In the genomic region with DNA sequence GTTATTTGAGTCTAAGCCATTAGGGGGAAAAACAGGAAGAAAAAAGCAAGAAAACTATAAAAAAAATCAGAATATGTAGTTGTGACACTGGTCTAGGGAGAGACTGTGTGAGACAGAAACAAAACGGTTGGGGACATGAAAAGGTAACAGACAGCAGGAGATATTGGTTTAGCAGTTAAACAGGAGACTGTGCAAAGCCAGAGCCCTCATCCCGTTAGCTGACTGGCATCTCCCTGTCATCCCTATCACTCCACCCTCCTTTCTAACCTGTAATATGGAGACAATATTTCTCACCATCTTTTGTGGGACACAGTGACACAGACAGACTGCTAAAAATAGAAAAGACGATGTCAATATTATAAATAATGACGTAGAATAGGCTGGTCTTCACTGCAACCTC, we compare ENCODE assay signal across 19 cellular contexts.
A peak's percentile ranks its signal among the peaks of the same experiment; 100 is the strongest.
DNase-seq lines count a peak whose midpoint lies in the region; ATAC-seq, FAIRE-seq and TF ChIP-seq lines count a peak whose summit lies in the region.
"Had no signal": no experiment of that assay in that cellular context is flagged by ENCODE, and none has a peak within 500 bp of the region (broad histone marks: within the 10 kb centered on the region; RNA-seq: fewer than 3 reads in every experiment).

No MANE protein-coding gene starts in this region.

- peaks cover 2 to 9% (median 4%) of the 10 kb centered on the region in 3 donors for H3K27me3 Mint-ChIP-seq in CD14-positive monocyte (ENCODE audit: low read depth in 3 of 3)

- H3K9me1 ChIP-seq in endothelial cell of umbilical vein (replicated peaks; ENCODE audit: control insufficient read depth, extremely low read depth, insufficient read depth, low read length) = no peaks in the 10 kb centered on the region

- no peak overlapping the region for H3K27ac ChIP-seq in endothelial cell of umbilical vein (ENCODE audit: insufficient read depth, low read depth, low read length)
- H3K27ac ChIP-seq: GM23248, neutrophil, SK-N-MC, upper lobe of left lung had no signal

- H3K79me2 ChIP-seq in endothelial cell of umbilical vein (ENCODE audit: control insufficient read depth, insufficient read depth, low read length) = no peaks in the 10 kb centered on the region

- FAIRE-seq in endothelial cell of umbilical vein (lab: Jason Lieb, UNC) (no peak), RCC 7860 (lab: Jason Lieb, UNC) (no peak)
- FAIRE-seq: bronchial epithelial cell, endometrium had no signal

- H2AFZ ChIP-seq in endothelial cell of umbilical vein (ENCODE audit: low read depth, low read length) = peak overlapping the region; percentile 77
- H2AFZ ChIP-seq: GM23248 had no signal

- H3K9me3 ChIP-seq in endothelial cell of umbilical vein (replicated peaks; ENCODE audit: control insufficient read depth, insufficient read depth, low read length) = no peaks in the 10 kb centered on the region
- H3K9me3 ChIP-seq: mucosa of descending colon, neutrophil, upper lobe of left lung had no signal

- H3K4me1 ChIP-seq in endothelial cell of umbilical vein (ENCODE audit: control insufficient read depth, extremely low read depth, insufficient read depth, low read length) = peaks cover 7% of the 10 kb centered on the region
- H3K4me1 ChIP-seq: upper lobe of left lung had no signal

- dilution Hi-C loops in endothelial cell of umbilical vein (cut with MboI; ENCODE audit: extremely low pct_ligation_motif_present, low sequenced_read_pairs) = no loop called here

- intact Hi-C loops in endothelial cell of umbilical vein (cut with micrococcal nuclease) = loop anchor here (1.0 to 5.0 kb wide), 11 partner anchors 65 to 977 kb away; no protein-coding TSS in a partner anchor
- intact Hi-C loops in CD14-positive monocyte (cut with micrococcal nuclease) = loop anchor here (10.0 kb wide), 1 partner anchor 809 kb away; no protein-coding TSS in a partner anchor

- H3K27me3 ChIP-seq in endothelial cell of umbilical vein (ENCODE audit: control insufficient read depth in 2 of 2, insufficient read depth in 2 of 2, low read length in 2 of 2) = no peaks in the 10 kb centered on the region
- H3K27me3 ChIP-seq: neutrophil, upper lobe of left lung had no signal

- DNase-seq in NCI-H1694 (lab: John Stamatoyannopoulos, UW) (peak; percentile 6), NCI-H1694 treated with DMSO at 0.1 percent for 48 hours (lab: John Stamatoyannopoulos, UW) (no peak), NCI-H748 treated with DMSO at 0.1 percent for 48 hours (lab: John Stamatoyannopoulos, UW) (peak; percentile 38), endothelial cell of umbilical vein (ENCODE audit: low read depth, low spot score) (no peak), superior temporal gyrus (ENCODE audit: extremely low spot score) (peak; percentile 13), CD14-positive monocyte (ENCODE audit: low spot score) (no peak), RCC 7860 (ENCODE audit: low spot score) (no peak)
- DNase-seq in activated naive CD4-positive, alpha-beta T cell treated with anti-CD3 and anti-CD28 coated beads, Interleukin-2, amount 50 U/mL, for 72 hours (ENCODE audit: low spot score in 2 of 2) = no peak
- DNase-seq: activated T-cell treated with anti-CD3 and anti-CD28 coated beads, Interleukin-2, amount 50 U/mL, for 1 hour; cortex of kidney had no signal

- no peaks in the 10 kb centered on the region for H3K36me3 ChIP-seq in endothelial cell of umbilical vein (ENCODE audit: control insufficient read depth in 2 of 2, extremely low read depth in 1 of 2, insufficient read depth in 2 of 2, low read length in 2 of 2)
- H3K36me3 ChIP-seq: neutrophil, upper lobe of left lung had no signal

- no peak overlapping the region for H3K4me3 Mint-ChIP-seq in CD14-positive monocyte
- H3K4me3 Mint-ChIP-seq: activated CD8-positive, alpha-beta T cell treated with anti-CD3 and anti-CD28 coated beads, Interleukin-2, amount 10 ng/mL, durations not matched to agents 7 days and 5 days had no signal

- H3K36me3 Mint-ChIP-seq in CD14-positive monocyte = no peaks in the 10 kb centered on the region
- H3K36me3 Mint-ChIP-seq in activated naive CD4-positive, alpha-beta T cell treated with anti-CD3 and anti-CD28 coated beads, Interleukin-2, amount 50 U/mL, for 72 hours = no peaks in the 10 kb centered on the region
- H3K36me3 Mint-ChIP-seq: immature natural killer cell had no signal

- CTCF ChIA-PET in endothelial cell of umbilical vein (lab: Charles Lee) = interaction anchor here (0.6 to 5.2 kb wide), 37 partner anchors 8 to 1762 kb away, joined by 3 to 131 read pairs (median 4); no protein-coding TSS in a partner anchor

- no peaks in the 10 kb centered on the region for H4K20me1 ChIP-seq in endothelial cell of umbilical vein (replicated peaks; ENCODE audit: control insufficient read depth, extremely low read depth, insufficient read depth, low read length)

- no peak overlapping the region for H3K4me2 ChIP-seq in endothelial cell of umbilical vein (ENCODE audit: insufficient read depth, low read length)

- no peak for ATAC-seq in activated naive CD4-positive, alpha-beta T cell treated with anti-CD3 and anti-CD28 coated beads, Interleukin-2, amount 50 U/mL, for 72 hours
- ATAC-seq: activated CD8-positive, alpha-beta T cell treated with anti-CD3 and anti-CD28 coated beads, Interleukin-2, amount 10 ng/mL, durations not matched to agents 7 days and 5 days had no signal

- TF ChIP-seq POLR2A in endothelial cell of umbilical vein (IDR thresholded peaks at IDR 0.05; ENCODE audit: low read depth, low read length) = no peak

- H3K4me3 ChIP-seq in endothelial cell of umbilical vein (replicated peaks in 1 of 3; ENCODE audit: insufficient read depth in 1 of 3, low read depth in 1 of 3, low read length in 3 of 3) = no peak overlapping the region
- H3K4me3 ChIP-seq: GM23248, mucosa of descending colon, SK-N-MC, upper lobe of left lung had no signal

- H3K9ac ChIP-seq in endothelial cell of umbilical vein (replicated peaks; ENCODE audit: extremely low read depth, insufficient read depth, low read length) = no peak overlapping the region
- H3K9ac ChIP-seq: GM23248 had no signal

- TF ChIP-seq CTCF in endothelial cell of umbilical vein (IDR thresholded peaks at IDR 0.05; ENCODE audit: extremely low read depth in 1 of 2, insufficient read depth in 1 of 2, low read depth in 1 of 2, low read length in 2 of 2) = no peak
- TF ChIP-seq CTCF in CD14-positive monocyte (IDR thresholded peaks at IDR 0.05) = no peak

- peaks cover 2% of the 10 kb centered on the region for H3K4me1 Mint-ChIP-seq in CD14-positive monocyte

- H3K27ac Mint-ChIP-seq in CD14-positive monocyte = no peak overlapping the region
- H3K27ac Mint-ChIP-seq in activated naive CD4-positive, alpha-beta T cell treated with anti-CD3 and anti-CD28 coated beads, Interleukin-2, amount 50 U/mL, for 72 hours = no peak overlapping the region
- H3K27ac Mint-ChIP-seq: activated CD8-positive, alpha-beta T cell treated with anti-CD3 and anti-CD28 coated beads, Interleukin-2, amount 10 ng/mL, durations not matched to agents 7 days and 5 days had no signal

- POLR2A ChIA-PET in endothelial cell of umbilical vein (lab: Charles Lee) = interaction anchor here (0.6 to 1.0 kb wide), 3 partner anchors 63 to 808 kb away, joined by 3 to 5 read pairs (median 4); no protein-coding TSS in a partner anchor

- H3K9me3 Mint-ChIP-seq in CD14-positive monocyte = no peaks in the 10 kb centered on the region
- no peaks in the 10 kb centered on the region for H3K9me3 Mint-ChIP-seq in activated naive CD4-positive, alpha-beta T cell treated with anti-CD3 and anti-CD28 coated beads, Interleukin-2, amount 50 U/mL, for 72 hours
- H3K9me3 Mint-ChIP-seq: immature natural killer cell had no signal

- no TSS peak for BruUV-seq in endothelial cell of umbilical vein (replicated peaks; lab: Mats Ljungman, UMichigan)

TF ChIP-seq in endothelial cell of umbilical vein, 7 proteins besides CTCF, POLR2A, EP300 and RAD21:
- TF ChIP-seq GATA2 (IDR thresholded peaks at IDR 0.05; ENCODE audit: insufficient read depth, insufficient read length, low read depth, low read length) (no peak), FOS (IDR thresholded peaks at IDR 0.05; ENCODE audit: borderline replicate concordance, insufficient read depth, low read length) (no peak), EZH2 (IDR thresholded peaks at IDR 0.05; ENCODE audit: borderline replicate concordance, low read depth, low read length, severe bottlenecking) (no peak), JUN (IDR thresholded peaks at IDR 0.05; ENCODE audit: borderline replicate concordance, insufficient read depth, insufficient read length, low read depth) (no peak)

Comparison
In these comparisons a context has a peak if more than half of its experiments do, and no peak if none do; other contexts are left out.
1. DNase-seq: peak in NCI-H1694 (single experiment), NCI-H748 treated with DMSO at 0.1 percent for 48 hours (single experiment) and superior temporal gyrus (single experiment); none in NCI-H1694 treated with DMSO at 0.1 percent for 48 hours (single experiment), endothelial cell of umbilical vein (single experiment), CD14-positive monocyte (single experiment), activated naive CD4-positive, alpha-beta T cell treated with anti-CD3 and anti-CD28 coated beads, Interleukin-2, amount 50 U/mL, for 72 hours (0 of 2) and RCC 7860 (single experiment).